Comparison of ENCODE assay signal across 1 cellular context in the genomic region with DNA sequence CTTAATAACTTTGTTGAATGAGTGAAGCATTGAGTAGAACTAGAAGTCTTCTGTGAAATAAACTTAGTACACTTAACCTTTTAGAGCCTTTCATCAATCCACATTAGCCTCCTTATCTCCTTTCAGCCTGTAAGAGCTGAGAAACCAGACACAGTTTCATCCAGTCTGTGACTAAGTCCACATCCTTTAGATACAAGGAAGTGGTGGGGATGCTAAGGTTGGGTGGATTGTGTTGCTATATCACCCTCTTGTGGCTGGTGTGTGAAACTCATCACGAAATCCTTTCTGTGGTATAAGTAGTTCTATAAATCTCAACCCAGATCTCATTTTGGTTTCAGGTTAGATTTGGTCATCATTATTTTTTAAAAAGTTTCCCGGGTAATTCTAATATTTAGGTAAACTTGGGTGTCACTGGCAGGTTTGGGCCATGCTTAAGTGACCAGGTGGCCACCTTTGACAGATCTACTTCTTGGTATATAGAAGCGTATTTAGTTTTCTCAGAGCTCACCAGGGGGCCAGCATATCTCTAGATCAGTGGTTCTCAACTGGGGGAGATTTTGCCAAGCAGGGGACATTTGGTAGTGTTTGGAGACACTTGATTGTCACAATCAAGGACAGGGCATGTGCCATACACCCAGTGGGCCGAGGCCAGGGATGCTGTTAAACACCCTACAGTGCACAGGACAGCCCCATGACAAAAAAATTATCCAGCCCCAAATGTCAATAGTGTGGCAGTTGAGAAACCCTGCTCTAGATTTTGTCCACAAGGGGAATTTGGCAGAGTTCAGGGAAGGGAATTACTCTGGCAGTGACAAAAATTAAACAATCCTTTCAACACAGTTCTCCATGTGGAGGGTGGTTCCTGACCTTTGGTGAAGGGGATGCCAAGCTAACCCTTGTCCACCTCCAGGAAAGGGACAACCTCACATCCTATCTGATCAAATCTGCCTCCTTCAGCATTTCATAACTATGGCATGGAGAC.
TF ChIP-seq lines count a peak whose summit lies in the region.

No MANE protein-coding gene starts in this region.

TF ChIP-seq in GM23338, 12 proteins besides CTCF, POLR2A, EP300 and RAD21 (continued from another document):
- TF ChIP-seq, protein P1, sequence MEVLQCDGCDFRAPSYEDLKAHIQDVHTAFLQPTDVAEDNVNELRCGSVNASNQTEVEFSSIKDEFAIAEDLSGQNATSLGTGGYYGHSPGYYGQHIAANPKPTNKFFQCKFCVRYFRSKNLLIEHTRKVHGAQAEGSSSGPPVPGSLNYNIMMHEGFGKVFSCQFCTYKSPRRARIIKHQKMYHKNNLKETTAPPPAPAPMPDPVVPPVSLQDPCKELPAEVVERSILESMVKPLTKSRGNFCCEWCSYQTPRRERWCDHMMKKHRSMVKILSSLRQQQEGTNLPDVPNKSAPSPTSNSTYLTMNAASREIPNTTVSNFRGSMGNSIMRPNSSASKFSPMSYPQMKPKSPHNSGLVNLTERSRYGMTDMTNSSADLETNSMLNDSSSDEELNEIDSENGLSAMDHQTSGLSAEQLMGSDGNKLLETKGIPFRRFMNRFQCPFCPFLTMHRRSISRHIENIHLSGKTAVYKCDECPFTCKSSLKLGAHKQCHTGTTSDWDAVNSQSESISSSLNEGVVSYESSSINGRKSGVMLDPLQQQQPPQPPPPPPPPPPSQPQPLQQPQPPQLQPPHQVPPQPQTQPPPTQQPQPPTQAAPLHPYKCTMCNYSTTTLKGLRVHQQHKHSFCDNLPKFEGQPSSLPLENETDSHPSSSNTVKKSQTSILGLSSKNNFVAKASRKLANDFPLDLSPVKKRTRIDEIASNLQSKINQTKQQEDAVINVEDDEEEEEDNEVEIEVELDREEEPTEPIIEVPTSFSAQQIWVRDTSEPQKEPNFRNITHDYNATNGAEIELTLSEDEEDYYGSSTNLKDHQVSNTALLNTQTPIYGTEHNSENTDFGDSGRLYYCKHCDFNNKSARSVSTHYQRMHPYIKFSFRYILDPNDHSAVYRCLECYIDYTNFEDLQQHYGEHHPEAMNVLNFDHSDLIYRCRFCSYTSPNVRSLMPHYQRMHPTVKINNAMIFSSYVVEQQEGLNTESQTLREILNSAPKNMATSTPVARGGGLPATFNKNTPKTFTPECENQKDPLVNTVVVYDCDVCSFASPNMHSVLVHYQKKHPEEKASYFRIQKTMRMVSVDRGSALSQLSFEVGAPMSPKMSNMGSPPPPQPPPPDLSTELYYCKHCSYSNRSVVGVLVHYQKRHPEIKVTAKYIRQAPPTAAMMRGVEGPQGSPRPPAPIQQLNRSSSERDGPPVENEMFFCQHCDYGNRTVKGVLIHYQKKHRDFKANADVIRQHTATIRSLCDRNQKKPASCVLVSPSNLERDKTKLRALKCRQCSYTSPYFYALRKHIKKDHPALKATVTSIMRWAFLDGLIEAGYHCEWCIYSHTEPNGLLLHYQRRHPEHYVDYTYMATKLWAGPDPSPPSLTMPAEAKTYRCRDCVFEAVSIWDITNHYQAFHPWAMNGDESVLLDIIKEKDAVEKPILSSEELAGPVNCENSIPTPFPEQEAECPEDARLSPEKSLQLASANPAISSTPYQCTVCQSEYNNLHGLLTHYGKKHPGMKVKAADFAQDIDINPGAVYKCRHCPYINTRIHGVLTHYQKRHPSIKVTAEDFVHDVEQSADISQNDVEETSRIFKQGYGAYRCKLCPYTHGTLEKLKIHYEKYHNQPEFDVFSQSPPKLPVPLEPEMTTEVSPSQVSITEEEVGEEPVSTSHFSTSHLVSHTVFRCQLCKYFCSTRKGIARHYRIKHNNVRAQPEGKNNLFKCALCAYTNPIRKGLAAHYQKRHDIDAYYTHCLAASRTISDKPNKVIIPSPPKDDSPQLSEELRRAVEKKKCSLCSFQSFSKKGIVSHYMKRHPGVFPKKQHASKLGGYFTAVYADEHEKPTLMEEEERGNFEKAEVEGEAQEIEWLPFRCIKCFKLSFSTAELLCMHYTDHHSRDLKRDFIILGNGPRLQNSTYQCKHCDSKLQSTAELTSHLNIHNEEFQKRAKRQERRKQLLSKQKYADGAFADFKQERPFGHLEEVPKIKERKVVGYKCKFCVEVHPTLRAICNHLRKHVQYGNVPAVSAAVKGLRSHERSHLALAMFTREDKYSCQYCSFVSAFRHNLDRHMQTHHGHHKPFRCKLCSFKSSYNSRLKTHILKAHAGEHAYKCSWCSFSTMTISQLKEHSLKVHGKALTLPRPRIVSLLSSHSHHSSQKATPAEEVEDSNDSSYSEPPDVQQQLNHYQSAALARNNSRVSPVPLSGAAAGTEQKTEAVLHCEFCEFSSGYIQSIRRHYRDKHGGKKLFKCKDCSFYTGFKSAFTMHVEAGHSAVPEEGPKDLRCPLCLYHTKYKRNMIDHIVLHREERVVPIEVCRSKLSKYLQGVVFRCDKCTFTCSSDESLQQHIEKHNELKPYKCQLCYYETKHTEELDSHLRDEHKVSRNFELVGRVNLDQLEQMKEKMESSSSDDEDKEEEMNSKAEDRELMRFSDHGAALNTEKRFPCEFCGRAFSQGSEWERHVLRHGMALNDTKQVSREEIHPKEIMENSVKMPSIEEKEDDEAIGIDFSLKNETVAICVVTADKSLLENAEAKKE (CRISPR knock-in tag; IDR thresholded peaks at IDR 0.05): no peak
- no peak for TF ChIP-seq ZNF331 (CRISPR knock-in tag; IDR thresholded peaks at IDR 0.05; ENCODE audit: low read depth)
- TF ChIP-seq EZH2 (IDR thresholded peaks at IDR 0.05; ENCODE audit: low read depth, unreplicated experiment): no peak
- TF ChIP-seq, protein P2, sequence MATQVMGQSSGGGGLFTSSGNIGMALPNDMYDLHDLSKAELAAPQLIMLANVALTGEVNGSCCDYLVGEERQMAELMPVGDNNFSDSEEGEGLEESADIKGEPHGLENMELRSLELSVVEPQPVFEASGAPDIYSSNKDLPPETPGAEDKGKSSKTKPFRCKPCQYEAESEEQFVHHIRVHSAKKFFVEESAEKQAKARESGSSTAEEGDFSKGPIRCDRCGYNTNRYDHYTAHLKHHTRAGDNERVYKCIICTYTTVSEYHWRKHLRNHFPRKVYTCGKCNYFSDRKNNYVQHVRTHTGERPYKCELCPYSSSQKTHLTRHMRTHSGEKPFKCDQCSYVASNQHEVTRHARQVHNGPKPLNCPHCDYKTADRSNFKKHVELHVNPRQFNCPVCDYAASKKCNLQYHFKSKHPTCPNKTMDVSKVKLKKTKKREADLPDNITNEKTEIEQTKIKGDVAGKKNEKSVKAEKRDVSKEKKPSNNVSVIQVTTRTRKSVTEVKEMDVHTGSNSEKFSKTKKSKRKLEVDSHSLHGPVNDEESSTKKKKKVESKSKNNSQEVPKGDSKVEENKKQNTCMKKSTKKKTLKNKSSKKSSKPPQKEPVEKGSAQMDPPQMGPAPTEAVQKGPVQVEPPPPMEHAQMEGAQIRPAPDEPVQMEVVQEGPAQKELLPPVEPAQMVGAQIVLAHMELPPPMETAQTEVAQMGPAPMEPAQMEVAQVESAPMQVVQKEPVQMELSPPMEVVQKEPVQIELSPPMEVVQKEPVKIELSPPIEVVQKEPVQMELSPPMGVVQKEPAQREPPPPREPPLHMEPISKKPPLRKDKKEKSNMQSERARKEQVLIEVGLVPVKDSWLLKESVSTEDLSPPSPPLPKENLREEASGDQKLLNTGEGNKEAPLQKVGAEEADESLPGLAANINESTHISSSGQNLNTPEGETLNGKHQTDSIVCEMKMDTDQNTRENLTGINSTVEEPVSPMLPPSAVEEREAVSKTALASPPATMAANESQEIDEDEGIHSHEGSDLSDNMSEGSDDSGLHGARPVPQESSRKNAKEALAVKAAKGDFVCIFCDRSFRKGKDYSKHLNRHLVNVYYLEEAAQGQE (IDR thresholded peaks at IDR 0.05; ENCODE audit: unreplicated experiment): no peak
